ENCODE assay signal across 1 cellular context in the genomic region with DNA sequence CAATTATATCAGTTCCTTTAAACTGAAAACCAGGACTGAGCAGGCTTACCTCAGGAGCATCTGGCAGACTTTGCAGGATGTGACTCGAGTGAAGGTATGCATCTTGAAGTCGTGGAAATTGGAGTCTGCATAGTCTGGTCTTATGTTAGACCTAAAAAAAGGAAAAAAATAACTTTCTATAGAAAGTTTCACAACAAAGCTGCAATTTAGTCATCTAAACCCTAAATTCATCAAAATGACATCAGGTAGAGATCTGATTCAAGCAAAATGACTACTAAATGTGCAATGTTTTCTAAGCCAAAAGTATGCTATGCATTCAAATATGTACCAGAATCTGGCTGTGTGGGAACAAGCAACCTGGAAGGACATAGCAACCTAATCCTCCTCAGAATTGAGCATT.
TF ChIP-seq lines count a peak whose summit lies in the region.

No MANE protein-coding gene starts in this region.

TF ChIP-seq in IMR-90, 13 proteins besides CTCF, POLR2A, EP300 and RAD21 (continued from another document):
- TF ChIP-seq MXI1 (IDR thresholded peaks at IDR 0.05; ENCODE audit: borderline replicate concordance, low read depth, low read length) (no peak), CHD1 (IDR thresholded peaks at IDR 0.05; ENCODE audit: low read depth, low read length) (no peak)
TF ChIP-seq in IMR-90: peak in this region for 0.
